ENCODE assay signal across 8 cellular contexts in the genomic region with DNA sequence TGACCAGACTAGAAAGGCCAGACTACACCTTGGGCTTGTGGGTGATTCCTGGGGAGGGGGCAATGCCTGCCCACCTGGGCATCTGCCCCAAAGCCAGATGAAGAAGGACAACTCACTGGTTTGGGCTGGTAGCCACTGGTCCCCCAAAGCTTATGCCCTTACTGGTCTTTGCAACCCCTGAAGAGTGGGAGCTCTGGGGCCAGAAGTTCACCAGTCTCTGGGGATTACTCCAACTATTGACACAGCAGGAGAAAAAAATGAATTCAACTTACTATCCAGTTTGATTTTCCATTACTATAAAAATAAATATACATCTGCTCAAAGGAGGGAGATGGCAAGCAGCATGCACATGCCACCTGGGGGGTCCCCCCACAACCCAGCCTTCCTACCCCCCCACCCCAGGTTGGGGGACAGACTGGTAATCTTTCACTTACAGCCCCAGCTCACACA. TPM values are rescaled to one million over a fixed set of nuclear protein-coding genes. Genes with fewer than 3 reads are reported as not detected.
DNase-seq lines count a peak whose midpoint lies in the region; ATAC-seq, FAIRE-seq and TF ChIP-seq lines count a peak whose summit lies in the region.

No MANE protein-coding gene starts in this region.

- TF ChIP-seq CTCF in AG09309 (IDR thresholded peaks at IDR 0.05; ENCODE audit: control insufficient read depth, insufficient read depth, low read depth, low read length, missing control alignments) (no peak), NB4 (IDR thresholded peaks at IDR 0.05; ENCODE audit: low read depth, low read length) (no peak), natural killer cell (IDR thresholded peaks at IDR 0.05) (no peak), Caco-2 (IDR thresholded peaks at IDR 0.05; ENCODE audit: insufficient read depth in 1 of 2, low read depth in 1 of 2, low read length in 1 of 2, severe bottlenecking in 1 of 2, unreplicated experiment in 1 of 2) (no peak)

- H3K27ac Mint-ChIP-seq in natural killer cell: peak overlapping the region; percentile 57 to 74
- H3K27ac Mint-ChIP-seq in Caco-2 (ENCODE audit: unreplicated experiment): no peak overlapping the region

- peak overlapping the region; percentile 80 for H3K4me3 ChIP-seq in AG09309 (ENCODE audit: control insufficient read depth, low read depth, low read length)
- peak overlapping the region; percentile 74 for H3K4me3 ChIP-seq in NB4 (ENCODE audit: low read depth, low read length)
- H3K4me3 ChIP-seq in duodenal mucosa (ENCODE audit: low read depth in 1 of 2, low read length in 2 of 2): peak overlapping the region; percentile 48 to 62
- no peak overlapping the region for H3K4me3 ChIP-seq in Caco-2 (ENCODE audit: low read depth, low read length)
- no peak overlapping the region for H3K4me3 ChIP-seq in small intestine (ENCODE audit: low read depth in 1 of 2, low read length in 2 of 2)

- POLR2A ChIA-PET in Caco-2 (lab: Charles Lee): no interaction called here

- no peaks in the 10 kb centered on the region for H3K36me3 ChIP-seq in duodenal mucosa (ENCODE audit: control insufficient read depth in 1 of 2, insufficient read depth in 2 of 2, low read length in 2 of 2)
- no peaks in the 10 kb centered on the region for H3K36me3 ChIP-seq in Caco-2 (ENCODE audit: control insufficient read depth, insufficient read depth, low read length)
- H3K36me3 ChIP-seq in small intestine (ENCODE audit: control insufficient read depth in 2 of 2, insufficient read depth in 2 of 2, low read length in 2 of 2): no peaks in the 10 kb centered on the region

- CTCF ChIA-PET in Caco-2 (lab: Charles Lee): interaction anchor here (0.6 to 3.6 kb wide), 4 partner anchors 26 to 55 kb away, joined by 3 to 22 read pairs (median 7); no protein-coding TSS in a partner anchor

- H3K4me1 ChIP-seq in duodenal mucosa (ENCODE audit: control insufficient read depth in 1 of 2, insufficient read depth in 2 of 2, low read length in 2 of 2) (peaks cover 32% of the 10 kb centered on the region in 2 donors), Caco-2 (peaks cover 10% of the 10 kb centered on the region), small intestine (ENCODE audit: control insufficient read depth in 2 of 2, insufficient read depth in 1 of 2, low read depth in 1 of 2, low read length in 1 of 2) (peaks cover 3 to 6% of the 10 kb centered on the region in 2 donors)

- peak overlapping the region in 1 of 2 donors; percentile 32 for H3K9ac ChIP-seq in duodenal mucosa (ENCODE audit: low read depth in 1 of 2, low read length in 2 of 2)

- no TSS peak for BruUV-seq in Caco-2 (replicated peaks; lab: Mats Ljungman, UMichigan)

- ATAC-seq in natural killer cell: no peak

- H3K4me3 Mint-ChIP-seq in natural killer cell (peak overlapping the region; percentile 8), Caco-2 (ENCODE audit: unreplicated experiment) (no peak overlapping the region)

- H3K36me3 Mint-ChIP-seq in natural killer cell (no peaks in the 10 kb centered on the region), Caco-2 (ENCODE audit: insufficient read depth, unreplicated experiment) (peaks cover 6% of the 10 kb centered on the region)

- H3K9me3 Mint-ChIP-seq in natural killer cell (no peaks in the 10 kb centered on the region), Caco-2 (ENCODE audit: unreplicated experiment) (no peaks in the 10 kb centered on the region)

- no peaks in the 10 kb centered on the region for H3K27me3 Mint-ChIP-seq in natural killer cell (ENCODE audit: low read depth in 2 of 2)
- H3K27me3 Mint-ChIP-seq in Caco-2 (ENCODE audit: insufficient read depth, unreplicated experiment): no peaks in the 10 kb centered on the region

- intact Hi-C loops in natural killer cell (cut with micrococcal nuclease) (no loop called here), Caco-2 (cut with micrococcal nuclease; ENCODE audit: unreplicated experiment) (loop anchor here (10.0 kb wide), 1 partner anchor 107 kb away; a partner anchor contains a TSS)

- TF ChIP-seq POLR2A in NB4 (IDR thresholded peaks at IDR 0.05; ENCODE audit: extremely low read depth, insufficient read length): no peak

- FAIRE-seq in small intestine (lab: Jason Lieb, UNC): no peak

- DNase-seq in AG09309 (ENCODE audit: low read depth) (no peak), NB4 (ENCODE audit: low read depth) (peak; percentile 63), natural killer cell (no peak), Caco-2 (no peak), small intestine (no peak), NCI-H146 treated with DMSO at 0.1 percent for 48 hours (lab: John Stamatoyannopoulos, UW; ENCODE audit: unreplicated experiment) (no peak)
- DNase-seq in stimulated activated CD4-positive, alpha-beta T cell treated with anti-CD3 and anti-CD28 coated beads, Interleukin-4, amount 100 ng/mL, for 1 hour: no peak

- no peaks in the 10 kb centered on the region for H3K9me3 ChIP-seq in duodenal mucosa (ENCODE audit: control insufficient read depth in 1 of 2, low read length in 2 of 2)
- H3K9me3 ChIP-seq in Caco-2: no peaks in the 10 kb centered on the region
- H3K9me3 ChIP-seq in small intestine (ENCODE audit: control insufficient read depth, low read depth): no peaks in the 10 kb centered on the region

- no peaks in the 10 kb centered on the region for H3K27me3 ChIP-seq in duodenal mucosa (ENCODE audit: control insufficient read depth in 1 of 2, insufficient read depth in 2 of 2, low read length in 2 of 2)
- no peaks in the 10 kb centered on the region for H3K27me3 ChIP-seq in Caco-2 (replicated peaks; ENCODE audit: control insufficient read depth, insufficient read depth, low read length)
- H3K27me3 ChIP-seq in small intestine (ENCODE audit: control insufficient read depth in 2 of 2, insufficient read depth in 2 of 2, low read length in 2 of 2): no peaks in the 10 kb centered on the region

- no peak overlapping the region for H3K27ac ChIP-seq in duodenal mucosa (ENCODE audit: low read depth, low read length)
- peak overlapping the region in 1 of 2 donors; percentile 38 for H3K27ac ChIP-seq in small intestine (ENCODE audit: low read depth in 1 of 2, low read length in 1 of 2)

- peaks cover 27 to 55% of the 10 kb centered on the region in 2 donors for H3K4me1 Mint-ChIP-seq in natural killer cell
- H3K4me1 Mint-ChIP-seq in Caco-2 (ENCODE audit: low read depth, unreplicated experiment): peaks cover 10% of the 10 kb centered on the region

RNA-seq across cellular contexts. Expression of a gene that starts 2.6 kb away (rescaled TPM):
- 10 to 100 TPM; 39.6 to 67.0 (median 47.0) TPM for total RNA-seq in natural killer cell
- total RNA-seq in Caco-2 (2022): 17.0 and 17.3 TPM in 2 replicates
- polyA plus RNA-seq in small intestine: 1 to 10 TPM; 3.5 to 8.7 (median 5.1) TPM

RNA-seq across cellular contexts. Expression of a gene that starts 33.6 kb away (rescaled TPM):
- total RNA-seq in natural killer cell (100 to 1,000 TPM; 353 to 452 (median 362) TPM), Caco-2 (2022) (not detected in 2 replicates)
- 10 to 100 TPM in 1 of 3 donors, 1 to 10 TPM in 2; 1.6 to 12.6 (median 1.6) TPM for polyA plus RNA-seq in small intestine

Comparison
In these comparisons a context has a peak if more than half of its experiments do, and no peak if none do; other contexts are left out.
1. H3K4me3 ChIP-seq: peak in AG09309 (single experiment), NB4 (single experiment) and duodenal mucosa (2 of 2); none in Caco-2 (single experiment) and small intestine (0 of 2).
2. RNA of a gene that starts 33.6 kb away (total RNA-seq): 353 to 452 TPM in natural killer cell; not detected in Caco-2; every median in the first group is over 100 times any median in the second.